In genomic region chr22:31284756-31285155, GRCh38 we compare ENCODE assay signal across 1 cellular context.
TF ChIP-seq lines count a peak whose summit lies in the region.

No MANE protein-coding gene starts in this region.

TF ChIP-seq in HepG2, 621 proteins besides CTCF, POLR2A, EP300 and RAD21 (continued from another document):
- TF ChIP-seq ZNF609 (CRISPR knock-in tag; IDR thresholded peaks at IDR 0.05; ENCODE audit: borderline replicate concordance) (no peak), HOXA3 (CRISPR knock-in tag; IDR thresholded peaks at IDR 0.05) (no peak)
